In the genomic region with DNA sequence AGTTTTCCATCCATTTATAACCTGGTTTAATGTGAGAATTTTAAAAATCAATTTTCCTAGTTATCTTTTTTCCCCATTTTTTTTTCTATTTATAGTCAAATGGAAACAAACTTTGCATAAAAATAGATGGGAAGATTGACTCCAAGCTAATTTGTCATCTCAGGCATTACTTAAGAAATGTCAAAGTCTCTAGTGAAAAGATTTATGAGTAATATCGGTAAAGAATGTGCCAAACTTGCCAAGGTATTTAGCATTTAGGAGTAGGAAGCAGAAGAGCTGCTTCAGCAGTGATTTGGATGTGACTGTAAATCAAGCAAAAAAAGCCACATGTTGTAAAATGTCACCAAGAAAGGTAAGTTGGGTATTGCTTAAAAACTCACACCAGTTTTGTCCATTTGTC, we compare ENCODE assay signal across 21 cellular contexts.
"Had no signal": no experiment of that assay in that cellular context is flagged by ENCODE, and none has a peak within 500 bp of the region (broad histone marks: within the 10 kb centered on the region; RNA-seq: fewer than 3 reads in every experiment).

No MANE protein-coding gene starts in this region.

- DNase-seq: activated CD4-positive, alpha-beta memory T cell treated with anti-CD3 and anti-CD28 coated beads, Interleukin-2, amount 10 ng/mL, durations not matched to agents 7 days and 5 days; activated CD4-positive, alpha-beta T cell treated with anti-CD3 and anti-CD28 coated beads for 4 hours; activated CD4-positive, CD25-positive, alpha-beta regulatory T cell; activated effector memory CD4-positive, alpha-beta T cell treated with Interleukin-2 at 50 U/mL for 16 hours; activated naive CD4-positive, alpha-beta T cell treated with anti-CD3 and anti-CD28 coated beads for 36 hours; activated T-cell treated with anti-CD3 and anti-CD28 coated beads, Interleukin-2, amount 50 U/mL, for 72 hours; cortex of kidney; endodermal cell; kidney glomerular epithelial cell; left ventricle myocardium superior; mammary epithelial cell; midbrain; natural killer cell; stimulated activated CD4-positive, alpha-beta T cell treated with anti-CD3 and anti-CD28 coated beads, Interleukin-1b, Interleukin-23, amount 100 ng/mL, for 48 hours; stimulated activated naive CD8-positive, alpha-beta T cell treated with anti-CD3 and anti-CD28 coated beads, Interleukin-15, amount 100 ng/mL, for 72 hours; T-helper 17 cell had no signal

- ATAC-seq: activated T-cell treated with anti-CD3 and anti-CD28 coated beads, Interleukin-2, amount 50 U/mL, for 72 hours; foreskin keratinocyte; left ventricle myocardium superior; natural killer cell; stimulated activated effector memory CD8-positive, alpha-beta T cell treated with anti-CD3 and anti-CD28 coated beads, Interleukin-12 subunit alpha, Interleukin-12 subunit beta, amount 100 ng/mL, for 72 hours; stimulated activated naive CD8-positive, alpha-beta T cell treated with anti-CD3 and anti-CD28 coated beads, Interleukin-15, amount 100 ng/mL, for 72 hours; T-helper 17 cell had no signal

- H3K4me3 ChIP-seq: skin epidermis, suprapubic skin, tibial nerve had no signal
